ENCODE assay signal across 1 cellular context in the genomic region with DNA sequence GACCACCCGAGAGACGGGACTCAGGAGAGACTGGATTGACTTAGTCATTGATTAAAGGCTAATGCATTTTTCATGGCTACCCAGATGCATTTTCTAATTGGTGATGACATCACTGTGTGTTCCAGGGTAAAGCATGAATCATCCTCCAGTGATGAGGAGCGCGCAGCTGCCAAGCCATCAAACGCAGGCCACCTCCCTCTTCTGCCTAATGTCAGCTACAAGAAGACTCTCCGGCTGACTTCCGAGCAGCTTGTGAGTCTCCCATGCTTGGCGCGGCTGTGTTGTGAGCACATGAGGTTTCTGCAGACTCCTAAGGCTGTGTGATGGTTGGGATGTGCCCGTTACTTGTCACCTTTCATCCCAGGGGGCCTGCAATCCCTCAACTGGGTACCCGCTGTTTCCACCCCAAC.
A peak's percentile ranks its signal among the peaks of the same experiment; 100 is the strongest.
TF ChIP-seq lines count a peak whose summit lies in the region.

No MANE protein-coding gene starts in this region.

TF ChIP-seq in HEK293, 187 proteins besides CTCF, POLR2A, EP300 and RAD21:
- TF ChIP-seq HOXC10 (CRISPR knock-in tag; IDR thresholded peaks at IDR 0.05) (no peak), ZBTB6 (tag by site-specific recombination; IDR thresholded peaks at IDR 0.05) (no peak), ZNF174 (tag by site-specific recombination; IDR thresholded peaks at IDR 0.05) (no peak), ZIC2 (tag by site-specific recombination; IDR thresholded peaks at IDR 0.05) (no peak), ZNF214 (tag by site-specific recombination; IDR thresholded peaks at IDR 0.05; ENCODE audit: borderline replicate concordance) (no peak), ZNF558 (tag by site-specific recombination; IDR thresholded peaks at IDR 0.05) (no peak), ZNF302 (tag by site-specific recombination; IDR thresholded peaks at IDR 0.05; ENCODE audit: low read depth) (no peak), ATF2 (tag by site-specific recombination; IDR thresholded peaks at IDR 0.05; ENCODE audit: low read depth) (0 out of 2 replicates have a peak, but pooled peaks have one; percentile 16)
